ENCODE assay signal across 8 cellular contexts in genomic region chr7:74453321-74454011, GRCh38. TPM values are rescaled to one million over a fixed set of nuclear protein-coding genes. Genes with fewer than 3 reads are reported as not detected.
DNase-seq lines count a peak whose midpoint lies in the region; ATAC-seq and TF ChIP-seq lines count a peak whose summit lies in the region.

GTF2IRD1 (plus strand) TSS chr7:74453906; CDS start chr7:74508081, 54,175 bp downstream.

- H3K9me2 ChIP-seq in MM.1S (replicated peaks; ENCODE audit: insufficient read depth, low read length) = no peaks in the 10 kb centered on the region

- 2% methylated on average over 16 to 28 of the region's 62 CpGs for WGBS in tibial nerve, 2 donors

- peak within 1 kb of the TSS; percentile 65 for H3K4me3 ChIP-seq in MM.1S (ENCODE audit: low read length)
- H3K4me3 ChIP-seq in neuron (ENCODE audit: low read length) = peak within 1 kb of the TSS; percentile 52
- peak within 1 kb of the TSS; percentile 57 to 93 (median 78) for H3K4me3 ChIP-seq in tibial nerve

- H3K36me3 ChIP-seq in MM.1S (replicated peaks; ENCODE audit: insufficient read depth, low read length) (no peaks in the 10 kb centered on the region), neuron (ENCODE audit: insufficient read depth, low read length) (peaks cover 3% of the 10 kb centered on the region), tibial nerve (no peaks in the 10 kb centered on the region)

- no peaks in the 10 kb centered on the region for H3K27me3 ChIP-seq in MM.1S (replicated peaks; ENCODE audit: insufficient read depth, low read length)
- H3K27me3 ChIP-seq in neuron (ENCODE audit: insufficient read depth, low read length) = no peaks in the 10 kb centered on the region
- no peaks in the 10 kb centered on the region for H3K27me3 ChIP-seq in tibial nerve

- H3K9me3 Mint-ChIP-seq in activated naive CD8-positive, alpha-beta T cell (ENCODE audit: low read depth) = no peaks in the 10 kb centered on the region

- peak in 1 of 2 donors; percentile 20 for TF ChIP-seq POLR2A in tibial nerve (IDR thresholded peaks at IDR 0.05)

- in situ Hi-C loops in SK-MEL-5 (cut with HindIII; ENCODE audit: low pct_unique_long_range_greater_than_20kb, low sequenced_read_pairs) = no loop called here

- peaks cover 9% of the 10 kb centered on the region for H3F3A ChIP-seq in MM.1S (ENCODE audit: insufficient read depth, low read length)

- H3K4me1 ChIP-seq in MM.1S (ENCODE audit: low read length) = peaks cover 8% of the 10 kb centered on the region
- peaks cover 11% of the 10 kb centered on the region for H3K4me1 ChIP-seq in neuron (ENCODE audit: insufficient read depth, low read length)
- H3K4me1 ChIP-seq in tibial nerve = peaks cover 0 to 30% (median 17%) of the 10 kb centered on the region in 4 donors

- H3K36me3 Mint-ChIP-seq in activated naive CD8-positive, alpha-beta T cell = no peaks in the 10 kb centered on the region

- no peaks in the 10 kb centered on the region for H4K20me1 ChIP-seq in MM.1S (ENCODE audit: insufficient read depth, low read length)

- DNase-seq in ELF-1 (ENCODE audit: low read depth, low spot score) (peak; percentile 66), MM.1S (peak; percentile 81), SK-MEL-5 (ENCODE audit: low read depth, low spot score) (peak; percentile 79), glomerular endothelial cell (ENCODE audit: extremely low read depth, low read depth, low spot score) (no peak), tibial nerve (ENCODE audit: low spot score in 2 of 2) (peak; percentile 55 to 61)

- H3K4me2 ChIP-seq in MM.1S (ENCODE audit: low read depth, low read length) = peak within 1 kb of the TSS; percentile 83

- H3K9me3 ChIP-seq in MM.1S (replicated peaks; ENCODE audit: insufficient read depth, low read length) (no peaks in the 10 kb centered on the region), neuron (ENCODE audit: low read length) (no peaks in the 10 kb centered on the region), tibial nerve (no peaks in the 10 kb centered on the region)

- no peaks in the 10 kb centered on the region for H3K27me3 Mint-ChIP-seq in activated naive CD8-positive, alpha-beta T cell

- H3K4me3 Mint-ChIP-seq in activated naive CD8-positive, alpha-beta T cell = peak within 1 kb of the TSS; percentile 87

- ATAC-seq in HG02623 (IDR thresholded peaks at IDR 0.05; ENCODE audit: unreplicated experiment) = no peak

- peak within 1 kb of the TSS; percentile 46 for H2AFZ ChIP-seq in MM.1S (ENCODE audit: low read length)
- H2AFZ ChIP-seq in neuron (ENCODE audit: low read depth, low read length) = peak within 1 kb of the TSS; percentile 72

- H3K9ac ChIP-seq in MM.1S (ENCODE audit: low read length) = peak within 1 kb of the TSS; percentile 87

- H3K27ac Mint-ChIP-seq in activated naive CD8-positive, alpha-beta T cell = peak within 1 kb of the TSS; percentile 93

- no peak for TF ChIP-seq EP300 in tibial nerve (IDR thresholded peaks at IDR 0.05)

- peak within 1 kb of the TSS; percentile 88 for H3K27ac ChIP-seq in MM.1S (ENCODE audit: low read length)
- H3K27ac ChIP-seq in tibial nerve = peak within 1 kb of the TSS; percentile 76 to 99 (median 96)

- TF ChIP-seq CTCF in MM.1S (IDR thresholded peaks at IDR 0.05; ENCODE audit: low read length) (no peak), tibial nerve (IDR thresholded peaks at IDR 0.05) (no peak)

- H3K79me2 ChIP-seq in MM.1S (ENCODE audit: low read length) = peaks cover 41% of the 10 kb centered on the region

- peaks cover 15% of the 10 kb centered on the region for H3K4me1 Mint-ChIP-seq in activated naive CD8-positive, alpha-beta T cell (ENCODE audit: low read depth)

RNA-seq across cellular contexts. Expression of gene GTF2IRD1, which starts in this region (rescaled TPM):
- total RNA-seq in SK-MEL-5 (2014; rRNA removed; shearing (Covaris generic)) = 2.6 and 3.8 TPM in 2 replicates
- 19.3 and 21.9 TPM in 2 replicates for polyA plus RNA-seq in SK-MEL-5 (2015; cell fraction: cytosol; rRNA removed)
- polyA plus RNA-seq in SK-MEL-5 (2015; cell fraction: nucleus; rRNA removed) = 17.2 and 35.5 TPM in 2 replicates
- total RNA-seq in glomerular endothelial cell = 13.6 and 13.8 TPM in 2 replicates
- 10 to 100 TPM; 14.6 to 35.7 (median 17.1) TPM for total RNA-seq in tibial nerve
